9 cellular contexts compared by ENCODE assay signal in the genomic region with DNA sequence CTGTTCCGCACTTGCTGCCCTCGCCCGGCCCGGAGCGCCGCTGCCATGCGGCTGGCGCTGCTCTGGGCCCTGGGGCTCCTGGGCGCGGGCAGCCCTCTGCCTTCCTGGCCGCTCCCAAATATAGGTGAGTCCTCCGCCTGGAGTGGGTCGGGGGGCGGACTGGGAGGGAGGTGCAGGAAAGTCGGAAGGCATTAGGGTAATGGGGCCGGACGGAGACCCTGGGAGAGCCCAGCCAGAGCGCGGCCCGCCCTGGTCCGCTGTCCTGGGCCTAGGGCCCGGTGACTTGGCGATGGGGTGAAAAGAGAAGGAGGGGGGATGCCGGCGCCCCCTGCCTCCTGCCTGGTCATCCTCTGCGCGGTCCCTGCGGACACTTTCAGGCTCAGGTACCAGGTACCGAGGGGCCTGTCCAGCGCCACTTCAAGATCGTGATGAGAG. TPM values are rescaled to one million over a fixed set of nuclear protein-coding genes. Genes with fewer than 3 reads are reported as not detected.
DNase-seq lines count a peak whose midpoint lies in the region; ATAC-seq and TF ChIP-seq lines count a peak whose summit lies in the region.
"Had no signal": no experiment of that assay in that cellular context is flagged by ENCODE, and none has a peak within 500 bp of the region (broad histone marks: within the 10 kb centered on the region; RNA-seq: fewer than 3 reads in every experiment).

No MANE protein-coding gene starts in this region.

- no peak overlapping the region for H2BK12ac ChIP-seq in trophoblast cell (ENCODE audit: low read length)

- H3K79me1 ChIP-seq in trophoblast cell (ENCODE audit: low read length) = peaks cover 7% of the 10 kb centered on the region

- H2BK5ac ChIP-seq in trophoblast cell (ENCODE audit: low read depth, low read length, poor library complexity) = no peak overlapping the region

- H3K4me3 Mint-ChIP-seq in activated CD4-positive, alpha-beta T cell treated with anti-CD3 and anti-CD28 coated beads, Interleukin-2, amount 10 ng/mL, durations not matched to agents 24 days and 14 days = peak overlapping the region; percentile 87

- no peak overlapping the region for H3K9ac ChIP-seq in trophoblast cell (ENCODE audit: low read length)

- H3K14ac ChIP-seq in trophoblast cell (ENCODE audit: low read length) = peak overlapping the region; percentile 49

- H3K4me1 Mint-ChIP-seq in activated CD4-positive, alpha-beta T cell treated with anti-CD3 and anti-CD28 coated beads, Interleukin-2, amount 10 ng/mL, durations not matched to agents 24 days and 14 days = peaks cover 22% of the 10 kb centered on the region

- no CpG with 5 or more reads among the region's 31 CpGs for WGBS in trophoblast cell (ENCODE audit: extremely low coverage, insufficient coverage, insufficient read length)

- no peak overlapping the region for H3K27ac ChIP-seq in SJCRH30
- no peak overlapping the region for H3K27ac ChIP-seq in trophoblast cell (ENCODE audit: low read depth, low read length)

- no peaks in the 10 kb centered on the region for H3K27me3 Mint-ChIP-seq in activated CD4-positive, alpha-beta T cell treated with anti-CD3 and anti-CD28 coated beads, Interleukin-2, amount 10 ng/mL, durations not matched to agents 24 days and 14 days

- no peak overlapping the region for H2AK5ac ChIP-seq in trophoblast cell (ENCODE audit: low read length)

- DNase-seq in activated CD4-positive, alpha-beta T cell treated with anti-CD3 and anti-CD28 coated beads, Interleukin-2, amount 10 ng/mL, durations not matched to agents 24 days and 14 days = no peak
- DNase-seq in activated CD4-positive, alpha-beta T cell treated with anti-CD3 and anti-CD28 coated beads for 4 hours = no peak
- DNase-seq in SJCRH30 = no peak
- no peak for DNase-seq in fibroblast of mammary gland (ENCODE audit: low read depth)
- DNase-seq in trophoblast cell = no peak
- DNase-seq in NCI-H1092 treated with DMSO at 0.1 percent for 48 hours (lab: John Stamatoyannopoulos, UW) = no peak
- no peak for DNase-seq in KBM-7

- intact Hi-C loops in activated CD4-positive, alpha-beta T cell treated with anti-CD3 and anti-CD28 coated beads, Interleukin-2, amount 10 ng/mL, durations not matched to agents 24 days and 14 days (cut with micrococcal nuclease) = loop anchor here (2.0 kb wide), 2 partner anchors 33 to 69 kb away; a partner anchor contains a TSS

- H3K4me3 ChIP-seq in SJCRH30 = peak overlapping the region; percentile 67
- peak overlapping the region; percentile 74 for H3K4me3 ChIP-seq in fibroblast of mammary gland (ENCODE audit: control insufficient read depth, low read depth, low read length)
- H3K4me3 ChIP-seq in trophoblast cell (ENCODE audit: low read depth, low read length) = peak overlapping the region; percentile 69

- H3K4me1 ChIP-seq in SJCRH30 (peaks cover 10% of the 10 kb centered on the region), trophoblast cell (ENCODE audit: control insufficient read depth in 1 of 2, insufficient read depth in 2 of 2, low read length in 2 of 2) (peaks cover 18 to 27% of the 10 kb centered on the region in 2 experiments)

- H3K4ac ChIP-seq in trophoblast cell (ENCODE audit: low read depth, low read length) = no peak overlapping the region

- peaks cover 4% of the 10 kb centered on the region for H3K79me2 ChIP-seq in trophoblast cell (ENCODE audit: control insufficient read depth, insufficient read depth, low read length, poor library complexity)

- H3K4me2 ChIP-seq in trophoblast cell (ENCODE audit: low read length) = peak overlapping the region; percentile 91

- H2BK120ac ChIP-seq in trophoblast cell (ENCODE audit: insufficient read depth, low read length, poor library complexity) = peak overlapping the region; percentile 26

- no peak overlapping the region for H4K91ac ChIP-seq in trophoblast cell (ENCODE audit: low read depth, low read length)

- H3K23ac ChIP-seq in trophoblast cell (ENCODE audit: low read length) = no peak overlapping the region

- peak overlapping the region; percentile 43 for H4K8ac ChIP-seq in trophoblast cell (ENCODE audit: low read depth, low read length)

- H3K9me3 ChIP-seq in SJCRH30 (replicated peaks) (no peaks in the 10 kb centered on the region), trophoblast cell (ENCODE audit: insufficient read depth, low read depth, low read length) (no peaks in the 10 kb centered on the region)

- no peak overlapping the region for H4K12ac ChIP-seq in trophoblast cell (ENCODE audit: low read depth, low read length)

- H3K36me3 ChIP-seq in SJCRH30 (no peaks in the 10 kb centered on the region), trophoblast cell (ENCODE audit: control insufficient read depth in 1 of 2, insufficient read depth in 2 of 2, low read length in 2 of 2) (peaks cover 0 to 3% of the 10 kb centered on the region in 2 experiments)

- no peak overlapping the region for H3K27ac Mint-ChIP-seq in activated CD4-positive, alpha-beta T cell treated with anti-CD3 and anti-CD28 coated beads, Interleukin-2, amount 10 ng/mL, durations not matched to agents 24 days and 14 days

- no peak for ATAC-seq in HG03039 (IDR thresholded peaks at IDR 0.05; ENCODE audit: unreplicated experiment)

- H3K18ac ChIP-seq in trophoblast cell (ENCODE audit: low read length) = peak overlapping the region; percentile 71

- H2AFZ ChIP-seq in trophoblast cell (ENCODE audit: insufficient read depth, low read length, poor library complexity) = peak overlapping the region; percentile 60

- no peak for TF ChIP-seq CTCF in fibroblast of mammary gland (conservative IDR thresholded peaks at IDR 0.05; ENCODE audit: control insufficient read depth, insufficient read depth, low read depth, low read length)

- peaks cover 9% of the 10 kb centered on the region for H3K36me3 Mint-ChIP-seq in activated CD4-positive, alpha-beta T cell treated with anti-CD3 and anti-CD28 coated beads, Interleukin-2, amount 10 ng/mL, durations not matched to agents 24 days and 14 days (ENCODE audit: low read depth)

- H3K9me3 Mint-ChIP-seq in activated CD4-positive, alpha-beta T cell treated with anti-CD3 and anti-CD28 coated beads, Interleukin-2, amount 10 ng/mL, durations not matched to agents 24 days and 14 days = no peaks in the 10 kb centered on the region

- H3K27me3 ChIP-seq in SJCRH30 = no peaks in the 10 kb centered on the region
- H3K27me3 ChIP-seq in trophoblast cell (ENCODE audit: insufficient read depth, low read length) = no peaks in the 10 kb centered on the region

- in situ Hi-C loops in KBM-7 (cut with MboI; ENCODE audit: low pct_unique_long_range_greater_than_20kb, low sequenced_read_pairs) = no loop called here

RNA-seq across cellular contexts. Expression of a gene that starts 0.2 kb away (rescaled TPM):
- total RNA-seq in activated CD4-positive, alpha-beta T cell treated with anti-CD3 and anti-CD28 coated beads, Interleukin-2, amount 10 ng/mL, durations not matched to agents 24 days and 14 days = 79.7 and 84.5 TPM in 2 replicates
- total RNA-seq in SJCRH30 (2014; rRNA removed; shearing (Covaris generic)) = 16.9 and 18.3 TPM in 2 replicates
- 16.6 and 17.0 TPM in 2 replicates for polyA plus RNA-seq in trophoblast cell (2013)

RNA-seq across cellular contexts. Expression of a gene that starts 12.2 kb away (rescaled TPM):
- total RNA-seq in activated CD4-positive, alpha-beta T cell treated with anti-CD3 and anti-CD28 coated beads, Interleukin-2, amount 10 ng/mL, durations not matched to agents 24 days and 14 days = 5.8 and 6.2 TPM in 2 replicates
- 15.3 and 17.8 TPM in 2 replicates for total RNA-seq in SJCRH30 (2014; rRNA removed; shearing (Covaris generic))
- 16.4 and 16.6 TPM in 2 replicates for polyA plus RNA-seq in trophoblast cell (2013)

RNA-seq across cellular contexts. Expression of a gene that starts 17.7 kb away (rescaled TPM):
- not detected in 2 replicates for total RNA-seq in activated CD4-positive, alpha-beta T cell treated with anti-CD3 and anti-CD28 coated beads, Interleukin-2, amount 10 ng/mL, durations not matched to agents 24 days and 14 days
- not detected in 2 replicates for total RNA-seq in SJCRH30 (2014; rRNA removed; shearing (Covaris generic))
- 0.22 and 0.26 TPM in 2 replicates for polyA plus RNA-seq in trophoblast cell (2013)
- total RNA-seq: dermis microvascular lymphatic vessel endothelial cell had no signal

RNA-seq across cellular contexts. Expression of a gene that starts 17.8 kb away (rescaled TPM):
- total RNA-seq in activated CD4-positive, alpha-beta T cell treated with anti-CD3 and anti-CD28 coated beads, Interleukin-2, amount 10 ng/mL, durations not matched to agents 24 days and 14 days = 0.16 TPM in 1 of 2 replicates, not detected in the other
- not detected in 2 replicates for total RNA-seq in SJCRH30 (2014; rRNA removed; shearing (Covaris generic))
- polyA plus RNA-seq in trophoblast cell (2013) = 0.55 and 0.56 TPM in 2 replicates

RNA-seq across cellular contexts. Expression of a gene that starts 27.3 kb away (rescaled TPM):
- 3.6 and 4.4 TPM in 2 replicates for total RNA-seq in activated CD4-positive, alpha-beta T cell treated with anti-CD3 and anti-CD28 coated beads, Interleukin-2, amount 10 ng/mL, durations not matched to agents 24 days and 14 days
- 3.5 and 4.2 TPM in 2 replicates for total RNA-seq in SJCRH30 (2014; rRNA removed; shearing (Covaris generic))
- polyA plus RNA-seq in trophoblast cell (2013) = 2.5 and 2.7 TPM in 2 replicates
